Comparison of ENCODE assay signal across 1 cellular context in genomic region chr1:64974288-64974825, GRCh38.
TF ChIP-seq lines count a peak whose summit lies in the region.

No MANE protein-coding gene starts in this region.

TF ChIP-seq in K562, 482 proteins besides CTCF, POLR2A, EP300 and RAD21 (continued from another document):
- TF ChIP-seq RERE (CRISPR knock-in tag; IDR thresholded peaks at IDR 0.05; ENCODE audit: borderline replicate concordance) (no peak), ATF1 (CRISPR knock-in tag; IDR thresholded peaks at IDR 0.05) (no peak), ATF1 (tag; IDR thresholded peaks at IDR 0.05) (no peak), ZFP36 (IDR thresholded peaks at IDR 0.05; ENCODE audit: low read depth, low read length, partially characterized antibody) (no peak)
